ENCODE assay signal across 8 cellular contexts in the genomic region with DNA sequence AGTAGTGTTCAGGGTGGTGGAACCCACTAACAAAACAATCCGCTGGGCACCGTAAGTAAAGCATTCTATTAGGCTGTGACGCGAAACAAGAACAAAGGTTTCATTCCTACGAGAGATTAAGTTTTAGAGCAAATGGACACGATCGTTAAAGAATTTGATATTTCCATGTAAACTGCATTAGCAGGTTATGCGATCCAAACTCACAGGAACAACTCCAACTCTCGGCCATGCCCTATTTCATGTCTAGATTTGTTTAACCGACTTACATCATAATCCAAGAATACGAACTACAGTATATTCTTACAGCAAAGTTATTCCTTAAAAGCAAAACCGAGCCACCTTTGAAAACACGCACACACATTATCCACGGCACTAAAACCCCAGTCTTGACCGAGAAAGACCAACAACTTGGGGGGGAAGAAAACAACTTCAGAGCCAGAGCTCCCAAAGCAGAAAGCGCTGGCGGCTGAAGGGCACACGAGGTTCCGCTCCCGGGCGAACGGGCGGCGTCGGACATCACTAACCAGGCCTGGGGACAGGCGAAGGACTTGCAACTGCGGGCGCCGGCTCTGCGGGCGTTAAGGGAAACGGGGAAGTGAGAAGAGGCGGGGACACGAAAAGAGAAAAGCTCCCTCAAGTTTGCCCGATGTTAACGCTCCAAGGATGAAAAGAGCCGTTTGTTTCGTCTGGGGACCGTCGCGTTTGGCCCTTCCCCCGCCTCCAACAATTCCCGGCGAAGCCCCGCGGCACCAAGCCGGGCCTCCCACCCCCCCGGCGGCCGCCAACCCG. TPM values are rescaled to one million over a fixed set of nuclear protein-coding genes. Genes with fewer than 3 reads are reported as not detected.
DNase-seq lines count a peak whose midpoint lies in the region; ATAC-seq, FAIRE-seq and TF ChIP-seq lines count a peak whose summit lies in the region.

No MANE protein-coding gene starts in this region.

- no peak for TF ChIP-seq EP300 in K562 (IDR thresholded peaks at IDR 0.05; ENCODE audit: low read length)

- TF ChIP-seq POLR2A in K562 (conservative IDR thresholded peaks at IDR 0.05) = no peak

- 0 out of 3 replicates have a peak, but pooled peaks cover 4% of the 10 kb centered on the region for H3K36me3 ChIP-seq in K562 (ENCODE audit: control insufficient read depth, insufficient read depth, low read length)
- no peaks in the 10 kb centered on the region for H3K36me3 ChIP-seq in iPS-15b (ENCODE audit: control insufficient read depth, insufficient read depth, low read length)

- TF ChIP-seq CTCF in K562 (IDR thresholded peaks at IDR 0.05 in 2 of 3, conservative IDR thresholded peaks at IDR 0.05 in 1 of 3; ENCODE audit: insufficient read depth in 2 of 3, low read depth in 1 of 3, low read length in 3 of 3) (no peak), retinal pigment epithelial cell (conservative IDR thresholded peaks at IDR 0.05; ENCODE audit: low read depth, low read length) (no peak)

- no peaks in the 10 kb centered on the region for H4K20me1 ChIP-seq in K562 (replicated peaks; ENCODE audit: control insufficient read depth, insufficient read depth, low read length)

- POLR2A ChIA-PET in K562 (lab: Yijun Ruan, JAX) = interaction anchor here (0.6 to 3.0 kb wide), 14 partner anchors 10 to 1062 kb away, joined by 3 to 29 read pairs (median 3); no protein-coding TSS in a partner anchor

- H3K9me3 ChIP-seq in K562 (replicated peaks; ENCODE audit: control insufficient read depth, insufficient read depth, low read depth, low read length) (no peaks in the 10 kb centered on the region), iPS-15b (ENCODE audit: control insufficient read depth, insufficient read depth, low read length) (no peaks in the 10 kb centered on the region)

- H3K4me3 ChIP-seq in K562 (peak overlapping the region; percentile 66), iPS-15b (ENCODE audit: low read depth, low read length) (peak overlapping the region; percentile 75), retinal pigment epithelial cell (ENCODE audit: low read length) (peak overlapping the region; percentile 88)

- no peaks in the 10 kb centered on the region for H3K9me1 ChIP-seq in K562 (ENCODE audit: control insufficient read depth, insufficient read depth, low read length)

- no TSS peak for BruUV-seq in K562 (replicated peaks; lab: Mats Ljungman, UMichigan)

- WGBS in K562 (ENCODE audit: insufficient coverage, low coverage, missing lambda C conversion rate) = 1% methylated on average over 36 of the region's 51 CpGs

- TF ChIP-seq RAD21 in K562 (CRISPR knock-in tag; conservative IDR thresholded peaks at IDR 0.05 in 1 of 2, IDR thresholded peaks at IDR 0.05 in 1 of 2) = no peak

- DNase-seq in CMK (ENCODE audit: low read depth) (peak; percentile 33), OCI-M1 (lab: John Stamatoyannopoulos, UW) (peak; percentile 83), K562 (ENCODE audit: extremely low read depth in 1 of 4, low spot score in 3 of 4) (peak in 2 of 4 experiments; percentile 51 to 74), retinal pigment epithelial cell (ENCODE audit: low read depth) (no peak)
- no peak for DNase-seq in central memory CD4-positive, alpha-beta T cell

- H3K9ac ChIP-seq in K562 (ENCODE audit: insufficient read depth in 1 of 2, low read depth in 2 of 2, low read length in 2 of 2) (peak overlapping the region; percentile 76 to 95), iPS-15b (ENCODE audit: low read depth, low read length) (peak overlapping the region; percentile 12)

- FAIRE-seq in K562 (lab: Jason Lieb, UNC) = peak; percentile 11

- peak overlapping the region; percentile 81 for H3K4me2 ChIP-seq in K562 (ENCODE audit: insufficient read depth, low read length)

- H2AFZ ChIP-seq in K562 (ENCODE audit: low read depth, low read length) = peak overlapping the region; percentile 90

- H3K79me2 ChIP-seq in K562 (ENCODE audit: control insufficient read depth, insufficient read depth, low read length) = peaks cover 72% of the 10 kb centered on the region

- ATAC-seq in GM19324 (IDR thresholded peaks at IDR 0.05; ENCODE audit: low FRiP score, unreplicated experiment) (peak; percentile 19), HG03520 (IDR thresholded peaks at IDR 0.05; ENCODE audit: unreplicated experiment) (peak; percentile 10), K562 (peak; percentile 9)

- H3K4me1 ChIP-seq in K562 (replicated peaks in 1 of 2; ENCODE audit: control insufficient read depth in 2 of 2, insufficient read depth in 2 of 2, low read length in 2 of 2) (peaks cover 18 to 21% of the 10 kb centered on the region in 2 experiments; a peak in 4 of 5 replicates), iPS-15b (ENCODE audit: control insufficient read depth, insufficient read depth, low read length) (peaks cover 2% of the 10 kb centered on the region)

- in situ Hi-C loops in K562 (cut with MboI) = no loop called here

- CTCF ChIA-PET in K562 (lab: Yijun Ruan, JAX; ENCODE audit: low intra/inter-chr PET ratio) = interaction anchor here (0.7 to 1.3 kb wide), 2 partner anchors 228 to 409 kb away, joined by 3 to 5 read pairs; no protein-coding TSS in a partner anchor

- intact Hi-C loops in K562 (cut with micrococcal nuclease) = loop anchor here (1.0 to 10.0 kb wide), 6 partner anchors 61 to 899 kb away; a partner anchor contains a TSS

- H3K27ac ChIP-seq in K562 (ENCODE audit: extremely low read depth, low read depth, low read length) = peak overlapping the region; percentile 73

- no peaks in the 10 kb centered on the region for H3K27me3 ChIP-seq in K562 (ENCODE audit: control insufficient read depth in 2 of 2, insufficient read depth in 2 of 2, low read length in 2 of 2)
- no peaks in the 10 kb centered on the region for H3K27me3 ChIP-seq in iPS-15b (ENCODE audit: control insufficient read depth, insufficient read depth, low read length)

TF ChIP-seq in K562, 482 proteins besides CTCF, POLR2A, EP300 and RAD21 (continues in another document):
- no peak for TF ChIP-seq ERF (CRISPR knock-in tag; IDR thresholded peaks at IDR 0.05)
- peak in 1 of 2 experiments; percentile 35; a peak in 1 of 4 replicates for TF ChIP-seq CSDE1 (IDR thresholded peaks at IDR 0.05)
- 0 out of 2 replicates have a peak, but pooled peaks have one; percentile 49 for TF ChIP-seq SMAD4 (CRISPR knock-in tag; conservative IDR thresholded peaks at IDR 0.05)
- TF ChIP-seq XRCC5 (IDR thresholded peaks at IDR 0.05; ENCODE audit: low read depth, low read length) = peak; percentile 26; the same call in 1 of the 2 replicates
- no peak for TF ChIP-seq GTF2A2 (tag; IDR thresholded peaks at IDR 0.05)
- TF ChIP-seq, protein P1, sequence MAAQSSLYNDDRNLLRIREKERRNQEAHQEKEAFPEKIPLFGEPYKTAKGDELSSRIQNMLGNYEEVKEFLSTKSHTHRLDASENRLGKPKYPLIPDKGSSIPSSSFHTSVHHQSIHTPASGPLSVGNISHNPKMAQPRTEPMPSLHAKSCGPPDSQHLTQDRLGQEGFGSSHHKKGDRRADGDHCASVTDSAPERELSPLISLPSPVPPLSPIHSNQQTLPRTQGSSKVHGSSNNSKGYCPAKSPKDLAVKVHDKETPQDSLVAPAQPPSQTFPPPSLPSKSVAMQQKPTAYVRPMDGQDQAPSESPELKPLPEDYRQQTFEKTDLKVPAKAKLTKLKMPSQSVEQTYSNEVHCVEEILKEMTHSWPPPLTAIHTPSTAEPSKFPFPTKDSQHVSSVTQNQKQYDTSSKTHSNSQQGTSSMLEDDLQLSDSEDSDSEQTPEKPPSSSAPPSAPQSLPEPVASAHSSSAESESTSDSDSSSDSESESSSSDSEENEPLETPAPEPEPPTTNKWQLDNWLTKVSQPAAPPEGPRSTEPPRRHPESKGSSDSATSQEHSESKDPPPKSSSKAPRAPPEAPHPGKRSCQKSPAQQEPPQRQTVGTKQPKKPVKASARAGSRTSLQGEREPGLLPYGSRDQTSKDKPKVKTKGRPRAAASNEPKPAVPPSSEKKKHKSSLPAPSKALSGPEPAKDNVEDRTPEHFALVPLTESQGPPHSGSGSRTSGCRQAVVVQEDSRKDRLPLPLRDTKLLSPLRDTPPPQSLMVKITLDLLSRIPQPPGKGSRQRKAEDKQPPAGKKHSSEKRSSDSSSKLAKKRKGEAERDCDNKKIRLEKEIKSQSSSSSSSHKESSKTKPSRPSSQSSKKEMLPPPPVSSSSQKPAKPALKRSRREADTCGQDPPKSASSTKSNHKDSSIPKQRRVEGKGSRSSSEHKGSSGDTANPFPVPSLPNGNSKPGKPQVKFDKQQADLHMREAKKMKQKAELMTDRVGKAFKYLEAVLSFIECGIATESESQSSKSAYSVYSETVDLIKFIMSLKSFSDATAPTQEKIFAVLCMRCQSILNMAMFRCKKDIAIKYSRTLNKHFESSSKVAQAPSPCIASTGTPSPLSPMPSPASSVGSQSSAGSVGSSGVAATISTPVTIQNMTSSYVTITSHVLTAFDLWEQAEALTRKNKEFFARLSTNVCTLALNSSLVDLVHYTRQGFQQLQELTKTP (IDR thresholded peaks at IDR 0.05; ENCODE audit: low read depth in 1 of 2, partially characterized antibody in 2 of 2) = peak; percentile 49 to 55
- TF ChIP-seq CEBPB (tag; IDR thresholded peaks at IDR 0.05) = 0 out of 2 replicates have a peak, but pooled peaks have one; percentile 5
- 0 out of 2 replicates have a peak, but pooled peaks have one; percentile 15 for TF ChIP-seq TEAD4 (IDR thresholded peaks at IDR 0.05; ENCODE audit: low read length)
- no peak for TF ChIP-seq TEAD4 (CRISPR knock-in tag; IDR thresholded peaks at IDR 0.05; ENCODE audit: borderline replicate concordance)

RNA-seq across cellular contexts. Expression of a gene that starts 0.7 kb away (rescaled TPM):
- 64.2 and 174 TPM in 2 replicates for total RNA-seq in K562 (2011; cell fraction: chromatin; rRNA removed; ENCODE audit: low replicate concordance)
- total RNA-seq in K562 (2011; cell fraction: nucleolus; rRNA removed) = 35.9 and 39.9 TPM in 2 replicates
- 70.5 and 113 TPM in 2 replicates for total RNA-seq in K562 (2011; cell fraction: nucleoplasm; rRNA removed)
- total RNA-seq in K562 (2014; rRNA removed) (20.7 and 23.9 TPM in 2 replicates), K562 (2014; rRNA removed; fragmentation: Illumina TruSeq; extraction: Trizol) (31.7 and 33.7 TPM in 2 replicates), K562 (2015; rRNA removed; fragmentation: Illumina TruSeq; extraction: Trizol) (25.4 and 27.3 TPM in 2 replicates), K562 (2021) (22.9 and 23.7 TPM in 2 replicates)
- polyA plus RNA-seq in K562 (2011; rRNA removed) (26.6 and 27.4 TPM in 2 replicates), K562 (2014; fragmentation: Illumina TruSeq; extraction: Trizol) (16.1 and 18.8 TPM in 2 replicates), K562 (2014; fragmentation: Nextera tagmentation; extraction: Ambion mirVana) (1 to 10 TPM; 2.0 to 2.7 TPM), K562 (2014; rRNA removed) (15.0 and 16.0 TPM in 2 replicates)
- polyA plus RNA-seq in K562 (2011; cell fraction: cytosol; rRNA removed) = 9.0 and 13.7 TPM in 2 replicates
- 22.3 and 28.3 TPM in 2 replicates for polyA plus RNA-seq in K562 (2011; cell fraction: nucleus; rRNA removed)
- polyA plus RNA-seq in K562 (2012) = 10.3 and 16.2 TPM in 2 replicates
- 71.3 and 86.7 TPM in 2 replicates for polyA minus RNA-seq in K562 (2011; rRNA and poly(A)+ RNA removed)
- polyA minus RNA-seq in K562 (2011; cell fraction: cytosol; rRNA and poly(A)+ RNA removed) = 26.2 and 27.0 TPM in 2 replicates
- 24.5 and 32.4 TPM in 2 replicates for polyA minus RNA-seq in K562 (2011; cell fraction: nucleus; rRNA and poly(A)+ RNA removed)

Comparison
In these comparisons a context has a peak if more than half of its experiments do, and no peak if none do; other contexts are left out.
1. DNase-seq: peak in CMK (single experiment) and OCI-M1 (single experiment); none in retinal pigment epithelial cell (single experiment) and central memory CD4-positive, alpha-beta T cell (single experiment).
2. Peak in every context shown above with its lines, with median percentiles within 50 percentile points of each other: ATAC-seq and H3K4me3 ChIP-seq.